1 cellular context compared by ENCODE assay signal in genomic region chrX:23782455-23782854, GRCh38.
TF ChIP-seq lines count a peak whose summit lies in the region.

No MANE protein-coding gene starts in this region.

TF ChIP-seq in IMR-90, 13 proteins besides CTCF, POLR2A, EP300 and RAD21 (continued from another document):
- TF ChIP-seq ELK1 (IDR thresholded peaks at IDR 0.05; ENCODE audit: borderline replicate concordance, low read depth, low read length) (no peak), CHD1 (IDR thresholded peaks at IDR 0.05; ENCODE audit: low read depth, low read length) (no peak), RCOR1 (IDR thresholded peaks at IDR 0.05; ENCODE audit: insufficient replicate concordance, low read length) (no peak), BHLHE40 (IDR thresholded peaks at IDR 0.05; ENCODE audit: low read depth, low read length) (no peak), RFX5 (IDR thresholded peaks at IDR 0.05; ENCODE audit: low read depth, low read length) (no peak), MAFK (IDR thresholded peaks at IDR 0.05; ENCODE audit: low read depth, low read length) (no peak)
